In genomic region chr5:70400984-70401686, GRCh38 we compare ENCODE assay signal across 8 cellular contexts.
DNase-seq lines count a peak whose midpoint lies in the region; ATAC-seq and TF ChIP-seq lines count a peak whose summit lies in the region.
"Not testable (repeated sequence)": the region's sequence is repeated elsewhere in the genome, so short reads cannot be mapped to it uniquely, and the experiment has no call there.

No MANE protein-coding gene starts in this region.

- H3K27me3 Mint-ChIP-seq in CD4-positive, CD25-positive, alpha-beta regulatory T cell; osteocyte (ENCODE audit: unreplicated experiment): not testable (repeated sequence)

- not testable (repeated sequence) for H3K36me3 ChIP-seq in CD4-positive, CD25-positive, alpha-beta regulatory T cell (ENCODE audit: control insufficient read depth, insufficient read depth, low read length); HCT116 (ENCODE audit: control insufficient read depth in 1 of 2, insufficient read depth in 2 of 2, low read length in 2 of 2); iPS-15b (ENCODE audit: control insufficient read depth, insufficient read depth, low read length)

- H3K4me1 Mint-ChIP-seq in CD4-positive, CD25-positive, alpha-beta regulatory T cell; osteocyte (ENCODE audit: unreplicated experiment): not testable (repeated sequence)

- H2AFZ ChIP-seq in HCT116 (ENCODE audit: low read depth, low read length, poor library complexity, severe bottlenecking) = not testable (repeated sequence)

- TF ChIP-seq CTCF in HCT116 (IDR thresholded peaks at IDR 0.05 in 2 of 3, conservative IDR thresholded peaks at IDR 0.05 in 1 of 3; ENCODE audit: borderline replicate concordance in 1 of 3, insufficient read depth in 1 of 3, low read depth in 2 of 3, low read length in 2 of 3) = not testable (repeated sequence)
- TF ChIP-seq CTCF in RWPE1 (conservative IDR thresholded peaks at IDR 0.05; ENCODE audit: low read depth) (peak; percentile 52), osteocyte (IDR thresholded peaks at IDR 0.05) (peak; percentile 16)

- H3K27ac Mint-ChIP-seq in CD4-positive, CD25-positive, alpha-beta regulatory T cell; osteocyte (ENCODE audit: unreplicated experiment): not testable (repeated sequence)

- not testable (repeated sequence) for H3K36me3 Mint-ChIP-seq in CD4-positive, CD25-positive, alpha-beta regulatory T cell; osteocyte (ENCODE audit: unreplicated experiment)

- intact Hi-C loops in HCT116 (cut with micrococcal nuclease) = not testable (repeated sequence)

- not testable (repeated sequence) for H3K9me2 ChIP-seq in HCT116 (ENCODE audit: insufficient read depth)

- H4K20me1 ChIP-seq in HCT116 (ENCODE audit: insufficient read depth) = not testable (repeated sequence)

- DNase-seq in CD4-positive, CD25-positive, alpha-beta regulatory T cell = peak in 2 of 3 donors; percentile 53 to 73
- DNase-seq in HCT116 (ENCODE audit: low read depth, low spot score); RWPE1 (ENCODE audit: low spot score): not testable (repeated sequence)
- DNase-seq in activated T-cell treated with anti-CD3 and anti-CD28 coated beads, Interleukin-2, amount 50 U/mL, for 48 hours = peak; percentile 84 to 85
- DNase-seq in dermis blood vessel endothelial cell (peak; percentile 49), osteocyte (ENCODE audit: extremely low spot score, unreplicated experiment) (peak; percentile 87)
- DNase-seq in stimulated activated CD8-positive, alpha-beta memory T cell treated with anti-CD3 and anti-CD28 coated beads, Interleukin-7, amount 100 ng/mL, for 4 hours (ENCODE audit: low read depth in 2 of 2) = peak; percentile 12 to 69

- H3K9me3 Mint-ChIP-seq in CD4-positive, CD25-positive, alpha-beta regulatory T cell; osteocyte (ENCODE audit: unreplicated experiment): not testable (repeated sequence)

- CTCF ChIA-PET in HCT116 (lab: Charles Lee); RWPE1 (lab: Yijun Ruan, JAX): not testable (repeated sequence)

- POLR2A ChIA-PET in HCT116 (lab: Charles Lee); RWPE1 (lab: Yijun Ruan, JAX; ENCODE audit: low non-redundant PET): not testable (repeated sequence)

- not testable (repeated sequence) for BruUV-seq in HCT116 (replicated peaks; lab: Mats Ljungman, UMichigan)

- not testable (repeated sequence) for TF ChIP-seq RAD21 in HCT116 (IDR thresholded peaks at IDR 0.05; ENCODE audit: low read depth)

- H3K4me3 Mint-ChIP-seq in CD4-positive, CD25-positive, alpha-beta regulatory T cell = peak overlapping the region in 3 of 4 donors; percentile 85 to 88 (median 88)
- H3K4me3 Mint-ChIP-seq in osteocyte (ENCODE audit: unreplicated experiment) = peak overlapping the region; percentile 65

- RAD21 ChIA-PET in HCT116 (lab: Charles Lee; ENCODE audit: low non-redundant PET in 1 of 2, low total read pairs in 2 of 2, uncharacterized antibody in 2 of 2, unreplicated experiment in 2 of 2) = not testable (repeated sequence)

- H3K9ac ChIP-seq in HCT116 (ENCODE audit: low read length) = peak overlapping the region; percentile 51; the same call in 1 of the 2 replicates
- not testable (repeated sequence) for H3K9ac ChIP-seq in iPS-15b (ENCODE audit: low read depth, low read length)

- not testable (repeated sequence) for H3K79me2 ChIP-seq in HCT116 (ENCODE audit: insufficient read depth, low read length)

- not testable (repeated sequence) for H3K9me3 ChIP-seq in CD4-positive, CD25-positive, alpha-beta regulatory T cell (ENCODE audit: control insufficient read depth in 2 of 2, low read length in 2 of 2); HCT116 (ENCODE audit: control insufficient read depth in 1 of 2, insufficient read depth in 1 of 2, low read depth in 1 of 2, low read length in 2 of 2); iPS-15b (ENCODE audit: control insufficient read depth, insufficient read depth, low read length)

- peak overlapping the region; percentile 41 for H3K27ac ChIP-seq in CD4-positive, CD25-positive, alpha-beta regulatory T cell (ENCODE audit: insufficient read depth, low read length, poor library complexity, severe bottlenecking)
- H3K27ac ChIP-seq in HCT116 (ENCODE audit: low read depth, low read length) = peak overlapping the region; percentile 59; the same call in 1 of the 2 replicates
- peak overlapping the region; percentile 77 for H3K27ac ChIP-seq in RWPE1

- not testable (repeated sequence) for H3K4me1 ChIP-seq in CD4-positive, CD25-positive, alpha-beta regulatory T cell (ENCODE audit: control insufficient read depth, insufficient read depth, low read length, poor library complexity, severe bottlenecking); HCT116 (ENCODE audit: control insufficient read depth in 1 of 2, insufficient read depth in 2 of 2, low read length in 2 of 2); iPS-15b (ENCODE audit: control insufficient read depth, insufficient read depth, low read length)

- peak overlapping the region; percentile 51 for H3K4me3 ChIP-seq in CD4-positive, CD25-positive, alpha-beta regulatory T cell (ENCODE audit: low read depth, low read length)
- H3K4me3 ChIP-seq in HCT116 (replicated peaks in 1 of 2; ENCODE audit: low read depth in 1 of 2, low read length in 2 of 2) (peak overlapping the region; percentile 48 to 59), iPS-15b (ENCODE audit: low read depth, low read length) (peak overlapping the region; percentile 41)

- ATAC-seq in CD4-positive, CD25-positive, alpha-beta regulatory T cell (ENCODE audit: low read depth in 2 of 2) = peak; percentile 69 to 82
- ATAC-seq in HCT116 = peak; percentile 99

- H3K4me2 ChIP-seq in HCT116 (ENCODE audit: low read length) = peak overlapping the region; percentile 53

- H3K27me3 ChIP-seq in CD4-positive, CD25-positive, alpha-beta regulatory T cell (ENCODE audit: control insufficient read depth, insufficient read depth, low read length); HCT116 (ENCODE audit: insufficient read depth, low read length); iPS-15b (ENCODE audit: control insufficient read depth, insufficient read depth, low read length): not testable (repeated sequence)

- not testable (repeated sequence) for TF ChIP-seq POLR2A in HCT116 (IDR thresholded peaks at IDR 0.05; ENCODE audit: borderline replicate concordance, extremely low read depth, insufficient read depth, insufficient read length)

TF ChIP-seq in HCT116, 20 proteins besides CTCF, POLR2A, EP300 and RAD21:
- TF ChIP-seq ELF1 (IDR thresholded peaks at IDR 0.05; ENCODE audit: borderline replicate concordance, low read depth) = peak; percentile 38
TF ChIP-seq in HCT116: peak in this region for 1; not testable (repeated sequence) for 19.
